ENCODE assay signal across 19 cellular contexts in the genomic region with DNA sequence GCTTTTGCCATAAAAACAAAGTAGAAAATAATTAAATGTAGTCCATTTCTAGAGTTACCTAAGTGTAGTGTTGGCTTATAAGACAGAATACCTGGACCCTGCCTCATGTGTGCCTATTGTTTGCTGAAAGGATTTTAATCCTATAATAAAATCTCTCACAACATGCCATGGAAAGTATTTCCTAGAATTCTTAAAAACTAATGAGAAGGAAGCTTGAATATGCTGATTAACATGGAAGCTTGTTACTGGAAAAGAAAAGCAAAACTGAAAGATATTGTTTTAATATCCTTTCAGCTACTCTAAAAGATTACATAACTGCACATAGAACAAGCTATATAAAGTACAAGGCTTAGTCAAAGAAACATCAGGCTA. TPM values are rescaled to one million over a fixed set of nuclear protein-coding genes. Genes with fewer than 3 reads are reported as not detected.
A peak's percentile ranks its signal among the peaks of the same experiment; 100 is the strongest.
DNase-seq lines count a peak whose midpoint lies in the region; ATAC-seq, FAIRE-seq and TF ChIP-seq lines count a peak whose summit lies in the region.
"Had no signal": no experiment of that assay in that cellular context is flagged by ENCODE, and none has a peak within 500 bp of the region (broad histone marks: within the 10 kb centered on the region; RNA-seq: fewer than 3 reads in every experiment).

No MANE protein-coding gene starts in this region.

- DNase-seq in A549 (ENCODE audit: low read depth in 1 of 2, low spot score in 1 of 2) (no peak), GM23338 (ENCODE audit: low spot score) (peak; percentile 28), Peyer's patch (no peak), lower lobe of right lung (no peak), ureter (ENCODE audit: low spot score) (no peak), upper lobe of left lung (no peak), inferior parietal cortex (ENCODE audit: extremely low spot score) (no peak)
- DNase-seq: 8988T; BE2C; Caco-2; CD4-positive, alpha-beta memory T cell; DND-41; GDM1; HCEC 1CT; IMR-90; KG1 had no signal

- no peak for ATAC-seq in A549
- no peak for ATAC-seq in GM23338
- ATAC-seq in lower lobe of right lung: no peak
- no peak for ATAC-seq in GM21423 (IDR thresholded peaks at IDR 0.05; ENCODE audit: unreplicated experiment)
- no peak for ATAC-seq in upper lobe of left lung (ENCODE audit: low FRiP score in 2 of 2)

- H3K36me3 Mint-ChIP-seq in GM23338 (ENCODE audit: low read depth): no peaks in the 10 kb centered on the region
- H3K36me3 Mint-ChIP-seq: CD4-positive, alpha-beta memory T cell had no signal

- no peak for TF ChIP-seq POLR2A in A549 (IDR thresholded peaks at IDR 0.05; ENCODE audit: low read length)
- TF ChIP-seq POLR2A in Peyer's patch (IDR thresholded peaks at IDR 0.05): no peak
- no peak for TF ChIP-seq POLR2A in upper lobe of left lung (IDR thresholded peaks at IDR 0.05)

- no peak overlapping the region for H2AFZ ChIP-seq in GM23338

- peaks cover 16% of the 10 kb centered on the region for H3K4me1 Mint-ChIP-seq in GM23338
- H3K4me1 Mint-ChIP-seq: CD4-positive, alpha-beta memory T cell had no signal

- H3K27me3 ChIP-seq in GM23338 (ENCODE audit: insufficient read depth): no peaks in the 10 kb centered on the region
- H3K27me3 ChIP-seq in Peyer's patch: no peaks in the 10 kb centered on the region
- no peaks in the 10 kb centered on the region for H3K27me3 ChIP-seq in lower lobe of right lung (ENCODE audit: low read depth)
- H3K27me3 ChIP-seq in upper lobe of left lung: no peaks in the 10 kb centered on the region

- no peaks in the 10 kb centered on the region for H4K20me1 ChIP-seq in GM23338 (replicated peaks; ENCODE audit: insufficient read depth)

- no peak for FAIRE-seq in A549 (lab: Jason Lieb, UNC)
- FAIRE-seq: GM12892 had no signal

- H3K36me3 ChIP-seq in GM23338 (ENCODE audit: insufficient read depth) (no peaks in the 10 kb centered on the region), Peyer's patch (no peaks in the 10 kb centered on the region), lower lobe of right lung (no peaks in the 10 kb centered on the region), upper lobe of left lung (no peaks in the 10 kb centered on the region)
- H3K36me3 ChIP-seq: BE2C had no signal

- peaks cover 42% of the 10 kb centered on the region for H3K4me1 ChIP-seq in A549
- H3K4me1 ChIP-seq in GM23338 (ENCODE audit: insufficient read depth): peaks cover 6% of the 10 kb centered on the region; the same call in 1 of the 2 replicates
- H3K4me1 ChIP-seq in Peyer's patch: peaks cover 0 to 21% (median 2%) of the 10 kb centered on the region in 4 donors
- H3K4me1 ChIP-seq in lower lobe of right lung: peaks cover 11% of the 10 kb centered on the region
- H3K4me1 ChIP-seq in upper lobe of left lung: peaks cover 0 to 9% (median 4%) of the 10 kb centered on the region in 4 donors
- H3K4me1 ChIP-seq: BE2C had no signal

- H3K4me2 ChIP-seq in A549: no peak overlapping the region
- H3K4me2 ChIP-seq in GM23338: no peak overlapping the region

- H3K9me3 Mint-ChIP-seq in GM23338: no peaks in the 10 kb centered on the region
- H3K9me3 Mint-ChIP-seq: CD4-positive, alpha-beta memory T cell had no signal

- H3K4me3 ChIP-seq in A549 (no peak overlapping the region), GM23338 (no peak overlapping the region), Peyer's patch (peak overlapping the region in 1 of 4 donors; percentile 24), lower lobe of right lung (no peak overlapping the region), upper lobe of left lung (no peak overlapping the region)

- H3K27me3 Mint-ChIP-seq in GM23338 (ENCODE audit: insufficient read depth, low read depth, poor library complexity): peaks cover 2% of the 10 kb centered on the region

- intact Hi-C loops in lower lobe of right lung (cut with DNase I): no loop called here

- no peak overlapping the region for H3K27ac Mint-ChIP-seq in GM23338
- H3K27ac Mint-ChIP-seq: CD4-positive, alpha-beta memory T cell had no signal

- POLR2A ChIA-PET in A549 (lab: Yijun Ruan, JAX): no interaction called here

- no peaks in the 10 kb centered on the region for H3F3A ChIP-seq in GM23338 (replicated peaks; ENCODE audit: low read depth)

- no peak overlapping the region for H3K4me3 Mint-ChIP-seq in GM23338
- H3K4me3 Mint-ChIP-seq: CD4-positive, alpha-beta memory T cell had no signal

- TF ChIP-seq RAD21 in A549 (conservative IDR thresholded peaks at IDR 0.05 in 1 of 2, IDR thresholded peaks at IDR 0.05 in 1 of 2): no peak

- no peaks in the 10 kb centered on the region for H3K79me2 ChIP-seq in GM23338 (replicated peaks; ENCODE audit: insufficient read depth)

- CTCF ChIA-PET in A549 (lab: Yijun Ruan, JAX): no interaction called here

- no peak for TF ChIP-seq EP300 in A549 (IDR thresholded peaks at IDR 0.05)
- TF ChIP-seq EP300 in upper lobe of left lung (IDR thresholded peaks at IDR 0.05): no peak

- H3K9me3 ChIP-seq in A549 (no peaks in the 10 kb centered on the region), Peyer's patch (no peaks in the 10 kb centered on the region), lower lobe of right lung (no peaks in the 10 kb centered on the region), upper lobe of left lung (no peaks in the 10 kb centered on the region)
- H3K9me3 ChIP-seq: BE2C, Caco-2 had no signal

- TF ChIP-seq CTCF in A549 (IDR thresholded peaks at IDR 0.05) (no peak), GM23338 (conservative IDR thresholded peaks at IDR 0.05; ENCODE audit: low read depth in 2 of 2) (no peak), Peyer's patch (IDR thresholded peaks at IDR 0.05) (no peak), lower lobe of right lung (IDR thresholded peaks at IDR 0.05) (no peak), upper lobe of left lung (IDR thresholded peaks at IDR 0.05) (no peak)

- H3K27ac ChIP-seq in A549 (peak overlapping the region; percentile 34 to 46; a peak in 2 of 6 replicates), GM23338 (ENCODE audit: low read depth) (no peak overlapping the region), Peyer's patch (peak overlapping the region in 3 of 4 donors; percentile 41 to 70 (median 62)), lower lobe of right lung (peak overlapping the region; percentile 28), upper lobe of left lung (peak overlapping the region in 1 of 4 donors; percentile 8)
- H3K27ac ChIP-seq: C4-2B had no signal

- H3K9me2 ChIP-seq in GM23338 (ENCODE audit: insufficient read depth): no peaks in the 10 kb centered on the region

TF ChIP-seq in A549, 52 proteins besides CTCF, POLR2A, EP300 and RAD21:
- no peak for TF ChIP-seq RARB (CRISPR knock-in tag; IDR thresholded peaks at IDR 0.05)
TF ChIP-seq in A549: peak in this region for 0.

TF ChIP-seq in GM23338, 12 proteins besides CTCF, POLR2A, EP300 and RAD21 (continues in another document):
- TF ChIP-seq NANOG (IDR thresholded peaks at IDR 0.05; ENCODE audit: borderline replicate concordance) (no peak), EZH2 (IDR thresholded peaks at IDR 0.05; ENCODE audit: low read depth, unreplicated experiment) (no peak), EZH2phosphoT487 (IDR thresholded peaks at IDR 0.05; ENCODE audit: unreplicated experiment) (no peak), POLR2AphosphoS5 (IDR thresholded peaks at IDR 0.05; ENCODE audit: low read depth) (no peak), ZNF114 (CRISPR knock-in tag; IDR thresholded peaks at IDR 0.05) (no peak), JUNB (IDR thresholded peaks at IDR 0.05; ENCODE audit: unreplicated experiment) (no peak)
- TF ChIP-seq, protein P1, sequence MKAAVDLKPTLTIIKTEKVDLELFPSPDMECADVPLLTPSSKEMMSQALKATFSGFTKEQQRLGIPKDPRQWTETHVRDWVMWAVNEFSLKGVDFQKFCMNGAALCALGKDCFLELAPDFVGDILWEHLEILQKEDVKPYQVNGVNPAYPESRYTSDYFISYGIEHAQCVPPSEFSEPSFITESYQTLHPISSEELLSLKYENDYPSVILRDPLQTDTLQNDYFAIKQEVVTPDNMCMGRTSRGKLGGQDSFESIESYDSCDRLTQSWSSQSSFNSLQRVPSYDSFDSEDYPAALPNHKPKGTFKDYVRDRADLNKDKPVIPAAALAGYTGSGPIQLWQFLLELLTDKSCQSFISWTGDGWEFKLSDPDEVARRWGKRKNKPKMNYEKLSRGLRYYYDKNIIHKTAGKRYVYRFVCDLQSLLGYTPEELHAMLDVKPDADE (IDR thresholded peaks at IDR 0.05): no peak

RNA-seq across cellular contexts. Expression of a gene that starts 18.0 kb away (rescaled TPM):
- polyA plus RNA-seq in A549 (2011; rRNA removed): 24.6 and 33.6 TPM in 2 replicates
- 3.9 and 5.1 TPM in 2 replicates for polyA plus RNA-seq in A549 (2012; cell fraction: cytosol; rRNA removed)
- polyA plus RNA-seq in A549 (2012; cell fraction: nucleus; rRNA removed): 2.4 and 3.9 TPM in 2 replicates
- 10.0 to 11.3 TPM (median 10.8 TPM) in 3 replicates for polyA plus RNA-seq in A549 (2017; fragmentation: RNase III; extraction: RNeasy Plus Mini Kit Qiagen cat#74134 plus additional on column Dnase treatment)
- 25.2 and 28.0 TPM in 2 replicates for polyA minus RNA-seq in A549 (2011; rRNA and poly(A)+ RNA removed)
- total RNA-seq in GM23338 (2014; rRNA removed; shearing (Covaris generic)): 65.8 and 68.7 TPM in 2 replicates
- polyA plus RNA-seq in GM23338 (2016; fragmentation: Nextera tagmentation; extraction: Ambion mirVana): 24.8 and 35.2 TPM in 2 replicates
- total RNA-seq in Peyer's patch: 10 to 100 TPM; 51.2 to 93.6 (median 82.5) TPM
- 20.3 TPM for total RNA-seq in lower lobe of right lung
- 33.7 TPM for total RNA-seq in ureter
- total RNA-seq in upper lobe of left lung: 10 to 100 TPM; 13.7 to 57.9 (median 29.2) TPM
